ENCODE assay signal across 8 cellular contexts in the genomic region with DNA sequence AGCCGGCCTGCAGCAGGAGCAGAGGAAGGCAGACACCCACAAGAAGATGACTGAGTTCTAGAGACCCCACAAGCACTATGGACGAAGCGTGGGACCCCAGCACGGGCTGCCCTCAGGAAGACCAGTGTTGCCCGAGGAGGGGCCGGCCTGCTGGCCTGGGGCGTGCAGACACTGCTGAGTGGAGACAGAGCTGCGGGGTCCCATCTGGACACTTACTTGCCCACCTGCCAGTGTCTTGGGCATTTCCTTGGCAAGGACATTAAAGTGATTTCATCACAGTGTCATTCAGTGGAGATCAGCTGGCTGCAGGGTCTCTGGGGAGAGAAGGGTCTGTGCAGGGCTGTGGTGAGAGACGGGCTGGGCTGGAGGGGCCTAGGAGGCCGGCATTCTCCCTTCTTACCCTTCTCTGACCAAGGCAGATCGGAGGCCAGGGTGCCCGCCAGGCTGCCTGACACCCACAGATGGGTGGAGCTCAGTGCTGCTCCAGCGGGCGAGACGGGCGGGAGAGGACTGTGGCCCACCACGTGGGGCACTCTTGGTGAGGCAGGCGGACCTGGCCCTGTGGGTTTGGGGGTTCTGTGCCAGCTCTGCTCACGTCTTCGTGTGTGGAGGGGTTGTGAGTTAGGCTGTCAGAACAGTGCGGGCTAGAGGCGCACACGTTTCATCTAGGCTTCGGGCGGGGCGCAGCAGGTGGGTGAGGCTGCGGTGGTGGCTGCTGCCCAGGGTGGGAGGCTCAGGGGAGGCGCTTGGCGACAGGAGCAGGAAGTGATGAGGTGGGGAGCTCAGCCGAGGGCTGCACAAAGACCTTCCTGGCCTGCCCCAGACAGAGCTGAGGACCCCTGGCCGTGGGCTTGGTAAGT. TPM values are rescaled to one million over a fixed set of nuclear protein-coding genes. Genes with fewer than 3 reads are reported as not detected.
A peak's percentile ranks its signal among the peaks of the same experiment; 100 is the strongest.
DNase-seq lines count a peak whose midpoint lies in the region; ATAC-seq lines count a peak whose summit lies in the region.

LIME1 (plus strand) TSS at position 806 of the 860 bp plus-strand sequence. CDS start 886 bp downstream, outside the sequence.

- peaks cover 31% of the 10 kb centered on the region for H3K4me1 Mint-ChIP-seq in stimulated activated naive CD8-positive, alpha-beta T cell treated with anti-CD3 and anti-CD28 coated beads, Interleukin-15, amount 100 ng/mL, for 72 hours

- peak within 1 kb of the TSS; percentile 40 to 90 for H3K4me3 Mint-ChIP-seq in stimulated activated naive CD8-positive, alpha-beta T cell treated with anti-CD3 and anti-CD28 coated beads, Interleukin-15, amount 100 ng/mL, for 72 hours

- peak within 1 kb of the TSS; percentile 89 for H3K27ac ChIP-seq in KOPT-K1 (ENCODE audit: low read depth, low read length, poor library complexity, severe bottlenecking)

- DNase-seq in CD1c-positive myeloid dendritic cell (ENCODE audit: extremely low spot score) (peak; percentile 44), activated T-helper 1 cell treated with Interleukin-2 at 50 U/mL for 16 hours (ENCODE audit: low read depth) (peak; percentile 75), left lobe of liver (ENCODE audit: low spot score) (peak; percentile 90), NCI-H1092 (lab: John Stamatoyannopoulos, UW) (no peak), iPS-NIHi7 (ENCODE audit: extremely low spot score) (no peak), occipital lobe (lab: John Stamatoyannopoulos, UW) (no peak)
- peak; percentile 68 for DNase-seq in stimulated activated naive CD8-positive, alpha-beta T cell treated with anti-CD3 and anti-CD28 coated beads, Interleukin-15, amount 100 ng/mL, for 72 hours

- no peaks in the 10 kb centered on the region for H3K27me3 Mint-ChIP-seq in stimulated activated naive CD8-positive, alpha-beta T cell treated with anti-CD3 and anti-CD28 coated beads, Interleukin-15, amount 100 ng/mL, for 72 hours

- no peaks in the 10 kb centered on the region for H3K9me3 Mint-ChIP-seq in stimulated activated naive CD8-positive, alpha-beta T cell treated with anti-CD3 and anti-CD28 coated beads, Interleukin-15, amount 100 ng/mL, for 72 hours

- peak within 1 kb of the TSS; percentile 38 to 94 for H3K27ac Mint-ChIP-seq in stimulated activated naive CD8-positive, alpha-beta T cell treated with anti-CD3 and anti-CD28 coated beads, Interleukin-15, amount 100 ng/mL, for 72 hours

- peak; percentile 16 for ATAC-seq in left lobe of liver
- peak; percentile 54 for ATAC-seq in stimulated activated naive CD8-positive, alpha-beta T cell treated with anti-CD3 and anti-CD28 coated beads, Interleukin-15, amount 100 ng/mL, for 72 hours

- no peaks in the 10 kb centered on the region for H3K9me3 ChIP-seq in KOPT-K1 (ENCODE audit: insufficient read depth, low read length, poor library complexity, severe bottlenecking)

- peaks cover 32% of the 10 kb centered on the region for H3K36me3 ChIP-seq in KOPT-K1 (ENCODE audit: insufficient read depth, low read length)

RNA-seq across cellular contexts. Expression of gene LIME1, which starts in this region (rescaled TPM):
- 122 TPM for total RNA-seq in left lobe of liver
- total RNA-seq in occipital lobe = 1.7 TPM

Comparison
In these comparisons a context has a peak if more than half of its experiments do, and no peak if none do; other contexts are left out.
1. RNA of gene LIME1 (total RNA-seq): 122 TPM in left lobe of liver (single experiment); 1.7 TPM in occipital lobe (single experiment); every median in the first group is over 10 times any median in the second.
2. DNase-seq: peak in CD1c-positive myeloid dendritic cell (single experiment), activated T-helper 1 cell treated with Interleukin-2 at 50 U/mL for 16 hours (single experiment), left lobe of liver (single experiment) and stimulated activated naive CD8-positive, alpha-beta T cell treated with anti-CD3 and anti-CD28 coated beads, Interleukin-15, amount 100 ng/mL, for 72 hours (2 of 2); none in NCI-H1092 (single experiment), iPS-NIHi7 (single experiment) and occipital lobe (single experiment).